In genomic region chr5:94174748-94175411, GRCh38 we compare ENCODE assay signal across 15 cellular contexts.
DNase-seq lines count a peak whose midpoint lies in the region; ATAC-seq, FAIRE-seq and TF ChIP-seq lines count a peak whose summit lies in the region.
"Had no signal": no experiment of that assay in that cellular context is flagged by ENCODE, and none has a peak within 500 bp of the region (broad histone marks: within the 10 kb centered on the region; RNA-seq: fewer than 3 reads in every experiment).

No MANE protein-coding gene starts in this region.

- no peak overlapping the region for H4K5ac ChIP-seq in mesendoderm (ENCODE audit: low read length)

- H3K56ac ChIP-seq in mesendoderm (ENCODE audit: low read length), result no peak overlapping the region

- no peaks in the 10 kb centered on the region for H3K79me2 ChIP-seq in mesendoderm (ENCODE audit: control insufficient read depth, insufficient read depth, low read length)

- no peak overlapping the region for H3K4ac ChIP-seq in mesendoderm (ENCODE audit: low read depth, low read length)

- H3K36me3 Mint-ChIP-seq in CD8-positive, alpha-beta T cell, result no peaks in the 10 kb centered on the region

- intact Hi-C loops in CD8-positive, alpha-beta T cell (cut with DNase I, micrococcal nuclease), result no loop called here

- no peak overlapping the region for H3K23ac ChIP-seq in mesendoderm (ENCODE audit: low read length)

- H3K18ac ChIP-seq in mesendoderm (ENCODE audit: low read length), result no peak overlapping the region

- H3K79me1 ChIP-seq in mesendoderm (ENCODE audit: low read length), result no peaks in the 10 kb centered on the region

- H3K4me2 ChIP-seq in mesendoderm (ENCODE audit: low read length), result no peak overlapping the region
- H3K4me2 ChIP-seq: BLaER1 treated with 17β-estradiol and CSF1 and Interleukin-3, amounts not matched to agents 10 nM and 100 nM had no signal

- no peak overlapping the region for H4K8ac ChIP-seq in mesendoderm (ENCODE audit: low read depth, low read length)

- ATAC-seq in CD8-positive, alpha-beta T cell, result no peak
- ATAC-seq in HG02571 (IDR thresholded peaks at IDR 0.05; ENCODE audit: unreplicated experiment), result no peak
- ATAC-seq in HG03025 (IDR thresholded peaks at IDR 0.05; ENCODE audit: low FRiP score, unreplicated experiment), result no peak
- no peak for ATAC-seq in HG02938 (IDR thresholded peaks at IDR 0.05; ENCODE audit: unreplicated experiment)
- ATAC-seq: activated CD8-positive, alpha-beta T cell treated with anti-CD3 and anti-CD28 coated beads, Interleukin-2, amount 10 ng/mL, durations not matched to agents 7 days and 5 days had no signal

- WGBS in mesendoderm (ENCODE audit: extremely low coverage, insufficient coverage, low lambda C conversion rate), result no CpG with 5 or more reads among the region's 2 CpGs

- H3K9me3 ChIP-seq in CD8-positive, alpha-beta T cell (ENCODE audit: low read length), result no peaks in the 10 kb centered on the region
- H3K9me3 ChIP-seq: suprapubic skin had no signal

- FAIRE-seq in bronchial epithelial cell (lab: Jason Lieb, UNC), result no peak

- H3K4me3 ChIP-seq in bronchial epithelial cell (ENCODE audit: low read depth, low read length), result no peak overlapping the region
- H3K4me3 ChIP-seq in mesendoderm (ENCODE audit: low read length), result no peak overlapping the region
- no peak overlapping the region for H3K4me3 ChIP-seq in CD8-positive, alpha-beta T cell (ENCODE audit: low read depth, low read length)
- H3K4me3 ChIP-seq: BLaER1 treated with 17β-estradiol and CSF1 and Interleukin-3, amounts not matched to agents 10 nM and 100 nM; suprapubic skin had no signal

- H3K27me3 Mint-ChIP-seq in CD8-positive, alpha-beta T cell (ENCODE audit: low read depth), result no peaks in the 10 kb centered on the region

- POLR2A ChIA-PET in CD8-positive, alpha-beta T cell (lab: Charles Lee), result no interaction called here

- no peak overlapping the region for H2AK5ac ChIP-seq in mesendoderm (ENCODE audit: low read length)

- peak; percentile 78 for DNase-seq in DMS114 treated with DMSO at 0.1 percent for 48 hours (lab: John Stamatoyannopoulos, UW; ENCODE audit: unreplicated experiment)
- DNase-seq in NCI-H2227 (lab: John Stamatoyannopoulos, UW; ENCODE audit: unreplicated experiment), result peak; percentile 68
- DNase-seq in bronchial epithelial cell (ENCODE audit: low read depth), result peak; percentile 70
- peak; percentile 81 for DNase-seq in mesendoderm
- DNase-seq in CD8-positive, alpha-beta T cell, result no peak
- DNase-seq: activated CD8-positive, alpha-beta T cell treated with anti-CD3 and anti-CD28 coated beads, Interleukin-2, amount 10 ng/mL, durations not matched to agents 7 days and 5 days; aorta; effector CD4-positive, alpha-beta T cell; islet precursor cell; NCI-H2081 treated with DMSO at 0.1 percent for 48 hours had no signal

- H3K4me1 ChIP-seq in mesendoderm (ENCODE audit: control insufficient read depth, low read depth, low read length), result no peaks in the 10 kb centered on the region
- H3K4me1 ChIP-seq in CD8-positive, alpha-beta T cell (ENCODE audit: insufficient read depth, low read length), result no peaks in the 10 kb centered on the region
- H3K4me1 ChIP-seq: BLaER1 treated with 17β-estradiol and CSF1 and Interleukin-3, amounts not matched to agents 10 nM and 100 nM; suprapubic skin had no signal

- H3K36me3 ChIP-seq in bronchial epithelial cell (ENCODE audit: control insufficient read depth, insufficient read depth, low read length), result no peaks in the 10 kb centered on the region
- H3K36me3 ChIP-seq in mesendoderm (ENCODE audit: control insufficient read depth, insufficient read depth, low read length), result no peaks in the 10 kb centered on the region
- H3K36me3 ChIP-seq in CD8-positive, alpha-beta T cell (ENCODE audit: insufficient read depth, low read length), result no peaks in the 10 kb centered on the region
- H3K36me3 ChIP-seq: BLaER1 treated with 17β-estradiol and CSF1 and Interleukin-3, amounts not matched to agents 10 nM and 100 nM; suprapubic skin had no signal

- peaks cover 3% of the 10 kb centered on the region for H3K9me3 Mint-ChIP-seq in CD8-positive, alpha-beta T cell

- H3K4me1 Mint-ChIP-seq in CD8-positive, alpha-beta T cell (ENCODE audit: low read depth), result no peaks in the 10 kb centered on the region

- no peak overlapping the region for H3K27ac ChIP-seq in mesendoderm (ENCODE audit: low read depth, low read length)
- no peak overlapping the region for H3K27ac ChIP-seq in CD8-positive, alpha-beta T cell (ENCODE audit: low read depth, low read length)
- H3K27ac ChIP-seq: BLaER1 treated with 17β-estradiol and CSF1 and Interleukin-3, amounts not matched to agents 10 nM and 100 nM; suprapubic skin had no signal

- no peak overlapping the region for H3K27ac Mint-ChIP-seq in CD8-positive, alpha-beta T cell
- H3K27ac Mint-ChIP-seq: activated CD8-positive, alpha-beta T cell treated with anti-CD3 and anti-CD28 coated beads, Interleukin-2, amount 10 ng/mL, durations not matched to agents 7 days and 5 days had no signal

- no peak overlapping the region for H3K4me3 Mint-ChIP-seq in CD8-positive, alpha-beta T cell
- H3K4me3 Mint-ChIP-seq: activated CD8-positive, alpha-beta T cell treated with anti-CD3 and anti-CD28 coated beads, Interleukin-2, amount 10 ng/mL, durations not matched to agents 7 days and 5 days had no signal

- H3K27me3 ChIP-seq in bronchial epithelial cell (ENCODE audit: control insufficient read depth, insufficient read depth, low read length) (no peaks in the 10 kb centered on the region), mesendoderm (ENCODE audit: insufficient read depth, low read length, poor library complexity) (no peaks in the 10 kb centered on the region)
- no peaks in the 10 kb centered on the region for H3K27me3 ChIP-seq in CD8-positive, alpha-beta T cell (ENCODE audit: insufficient read depth, low read length)
- H3K27me3 ChIP-seq: BLaER1 treated with 17β-estradiol and CSF1 and Interleukin-3, amounts not matched to agents 10 nM and 100 nM; suprapubic skin had no signal

- no peak overlapping the region for H2BK15ac ChIP-seq in mesendoderm (replicated peaks; ENCODE audit: low read depth)

- no peak overlapping the region for H2BK120ac ChIP-seq in mesendoderm (ENCODE audit: low read depth, low read length)

- CTCF ChIA-PET in CD8-positive, alpha-beta T cell (lab: Charles Lee), result no interaction called here

- TF ChIP-seq CTCF in bronchial epithelial cell (IDR thresholded peaks at IDR 0.05; ENCODE audit: insufficient read depth, low read length, severe bottlenecking), result no peak
- no peak for TF ChIP-seq CTCF in CD8-positive, alpha-beta T cell (IDR thresholded peaks at IDR 0.05)

- H3K9ac ChIP-seq in mesendoderm (ENCODE audit: low read length), result no peak overlapping the region
- H3K9ac ChIP-seq: BLaER1 treated with 17β-estradiol and CSF1 and Interleukin-3, amounts not matched to agents 10 nM and 100 nM had no signal

- H2BK5ac ChIP-seq in mesendoderm (ENCODE audit: low read length), result no peak overlapping the region

Comparison
In these comparisons a context has a peak if more than half of its experiments do, and no peak if none do; other contexts are left out.
1. DNase-seq: peak in DMS114 treated with DMSO at 0.1 percent for 48 hours (single experiment), NCI-H2227 (single experiment), bronchial epithelial cell (single experiment) and mesendoderm (single experiment); none in CD8-positive, alpha-beta T cell (0 of 7).